ENCODE assay signal across 1 cellular context in genomic region chr15:88631464-88632028, GRCh38.
TF ChIP-seq lines count a peak whose summit lies in the region.

No MANE protein-coding gene starts in this region.

TF ChIP-seq in endothelial cell of umbilical vein, 7 proteins besides CTCF, POLR2A, EP300 and RAD21 (continued from another document):
- TF ChIP-seq MAX (IDR thresholded peaks at IDR 0.05; ENCODE audit: insufficient read depth, insufficient read length) (no peak), JUN (IDR thresholded peaks at IDR 0.05; ENCODE audit: borderline replicate concordance, insufficient read depth, insufficient read length, low read depth) (no peak), EZH2 (IDR thresholded peaks at IDR 0.05; ENCODE audit: borderline replicate concordance, low read depth, low read length, severe bottlenecking) (no peak)
